ENCODE assay signal across 16 cellular contexts in genomic region chr7:147670759-147671158, GRCh38.
DNase-seq lines count a peak whose midpoint lies in the region; ATAC-seq lines count a peak whose summit lies in the region.
"Had no signal": no experiment of that assay in that cellular context is flagged by ENCODE, and none has a peak within 500 bp of the region (broad histone marks: within the 10 kb centered on the region; RNA-seq: fewer than 3 reads in every experiment).

No MANE protein-coding gene starts in this region.

- peak in 2 of 3 donors; percentile 26 to 34 for DNase-seq in right cardiac atrium
- no peak for DNase-seq in left cardiac atrium
- peak; percentile 2 for DNase-seq in EL
- peak; percentile 56 for DNase-seq in posterior vena cava (ENCODE audit: low spot score)
- DNase-seq in NCI-H510A (lab: John Stamatoyannopoulos, UW): no peak
- no peak for DNase-seq in DMS153 (lab: John Stamatoyannopoulos, UW)
- DNase-seq: Caco-2; CD4-positive, CD25-positive, alpha-beta regulatory T cell; CD8-positive, alpha-beta T cell; DND-41; GF-D8; GOT3; HFFc6 had no signal

- no peaks in the 10 kb centered on the region for H3K27me3 ChIP-seq in right cardiac atrium (ENCODE audit: control insufficient read depth, insufficient read depth)
- H3K27me3 ChIP-seq: BLaER1 had no signal

- no peak overlapping the region for H3K27ac ChIP-seq in right cardiac atrium (ENCODE audit: low read length)
- H3K27ac ChIP-seq: BLaER1, C4-2B had no signal

- no peak overlapping the region for H3K4me3 ChIP-seq in right cardiac atrium (ENCODE audit: low read length)
- H3K4me3 ChIP-seq: BLaER1, HAP-1 had no signal

- 83% methylated on average over 10 of the region's 10 CpGs for WGBS in right cardiac atrium

- intact Hi-C loops in right cardiac atrium (cut with DNase I): no loop called here
- intact Hi-C loops in left cardiac atrium (cut with DNase I): no loop called here
- intact Hi-C loops in posterior vena cava (cut with DNase I): no loop called here

- no peaks in the 10 kb centered on the region for H3K4me1 ChIP-seq in right cardiac atrium (ENCODE audit: control insufficient read depth, insufficient read depth, low read length)
- H3K4me1 ChIP-seq: BLaER1, Caco-2, HAP-1 had no signal

- no peaks in the 10 kb centered on the region for H3K9me3 ChIP-seq in right cardiac atrium (ENCODE audit: control insufficient read depth, low read length)
- H3K9me3 ChIP-seq: BLaER1, Caco-2, HAP-1 had no signal

- ATAC-seq in right cardiac atrium: no peak
- ATAC-seq in left cardiac atrium: no peak
- ATAC-seq: CD8-positive, alpha-beta T cell had no signal

Comparison
In these comparisons a context has a peak if more than half of its experiments do, and no peak if none do; other contexts are left out.
1. DNase-seq: peak in right cardiac atrium (2 of 3), EL (single experiment) and posterior vena cava (single experiment); none in left cardiac atrium (single experiment), NCI-H510A (single experiment) and DMS153 (single experiment).